8 cellular contexts compared by ENCODE assay signal in the genomic region with DNA sequence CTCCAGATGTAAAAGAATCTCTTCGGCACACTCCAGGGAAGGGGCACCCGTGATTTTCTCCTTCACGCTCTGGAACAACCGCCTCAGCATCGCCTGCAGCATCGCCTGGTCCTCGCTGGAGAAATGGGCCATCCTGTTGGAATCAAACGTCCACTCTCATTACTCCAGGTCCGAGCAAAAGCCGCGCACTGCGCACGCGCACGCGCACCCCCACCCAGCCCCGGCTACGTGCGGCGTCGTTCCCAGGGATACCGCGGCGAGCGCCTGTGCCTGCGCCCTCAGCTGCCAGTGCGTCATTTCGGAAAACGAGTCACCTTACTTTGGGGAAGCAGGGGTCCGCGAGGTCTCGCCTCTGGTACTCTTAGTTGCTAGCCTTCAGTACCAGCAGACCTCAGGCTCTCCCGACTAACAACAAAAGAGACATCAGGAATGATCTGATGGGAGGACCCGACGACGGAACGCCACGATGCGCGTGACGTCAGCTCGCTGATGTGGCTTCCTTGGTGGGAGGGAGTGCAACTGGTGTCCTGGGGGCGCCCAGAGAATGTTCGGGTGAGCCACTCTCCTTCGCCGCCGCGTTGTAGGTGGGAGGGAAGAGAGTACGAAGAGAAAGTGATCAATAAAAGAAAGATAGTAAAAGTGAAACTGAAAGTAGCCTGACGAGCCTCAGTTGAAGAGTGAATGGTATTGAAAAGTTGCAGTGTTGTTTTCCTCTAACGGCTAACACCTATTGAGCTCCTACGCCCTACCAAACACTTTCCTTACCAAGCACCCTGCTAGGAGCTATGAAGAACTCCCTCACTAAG. TPM values are rescaled to one million over a fixed set of nuclear protein-coding genes. Genes with fewer than 3 reads are reported as not detected.
A peak's percentile ranks its signal among the peaks of the same experiment; 100 is the strongest.
DNase-seq lines count a peak whose midpoint lies in the region; ATAC-seq, FAIRE-seq and TF ChIP-seq lines count a peak whose summit lies in the region.

A gene with protein sequence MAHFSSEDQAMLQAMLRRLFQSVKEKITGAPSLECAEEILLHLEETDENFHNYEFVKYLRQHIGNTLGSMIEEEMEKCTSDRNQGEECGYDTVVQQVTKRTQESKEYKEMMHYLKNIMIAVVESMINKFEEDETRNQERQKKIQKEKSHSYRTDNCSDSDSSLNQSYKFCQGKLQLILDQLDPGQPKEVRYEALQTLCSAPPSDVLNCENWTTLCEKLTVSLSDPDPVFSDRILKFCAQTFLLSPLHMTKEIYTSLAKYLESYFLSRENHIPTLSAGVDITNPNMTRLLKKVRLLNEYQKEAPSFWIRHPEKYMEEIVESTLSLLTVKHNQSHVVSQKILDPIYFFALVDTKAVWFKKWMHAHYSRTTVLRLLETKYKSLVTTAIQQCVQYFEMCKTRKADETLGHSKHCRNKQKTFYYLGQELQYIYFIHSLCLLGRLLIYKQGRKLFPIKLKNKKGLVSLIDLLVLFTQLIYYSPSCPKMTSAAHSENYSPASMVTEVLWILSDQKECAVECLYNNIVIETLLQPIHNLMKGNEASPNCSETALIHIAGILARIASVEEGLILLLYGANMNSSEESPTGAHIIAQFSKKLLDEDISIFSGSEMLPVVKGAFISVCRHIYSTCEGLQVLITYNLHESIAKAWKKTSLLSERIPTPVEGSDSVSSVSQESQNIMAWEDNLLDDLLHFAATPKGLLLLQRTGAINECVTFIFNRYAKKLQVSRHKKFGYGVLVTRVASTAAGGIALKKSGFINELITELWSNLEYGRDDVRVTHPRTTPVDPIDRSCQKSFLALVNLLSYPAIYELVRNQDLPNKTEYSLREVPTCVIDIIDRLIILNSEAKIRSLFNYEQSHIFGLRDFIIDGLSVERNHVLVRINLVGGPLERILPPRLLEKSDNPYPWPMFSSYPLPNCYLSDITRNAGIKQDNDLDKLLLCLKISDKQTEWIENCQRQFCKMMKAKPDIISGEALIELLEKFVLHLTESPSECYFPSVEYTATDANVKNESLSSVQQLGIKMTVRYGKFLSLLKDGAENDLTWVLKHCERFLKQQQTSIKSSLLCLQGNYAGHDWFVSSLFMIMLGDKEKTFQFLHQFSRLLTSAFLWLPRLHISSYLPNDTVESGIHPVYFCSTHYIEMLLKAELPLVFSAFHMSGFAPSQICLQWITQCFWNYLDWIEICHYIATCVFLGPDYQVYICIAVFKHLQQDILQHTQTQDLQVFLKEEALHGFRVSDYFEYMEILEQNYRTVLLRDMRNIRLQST (minus strand): TSS at position 182 of the 806 bp plus-strand sequence. CDS start 50 bp downstream, at position 132.

- H3K4me3 ChIP-seq in kidney (ENCODE audit: low read length in 2 of 2), result peak within 1 kb of the TSS; percentile 85 to 98

- H3K4me1 Mint-ChIP-seq in chondrocyte (ENCODE audit: low read depth), result peaks cover 26% of the 10 kb centered on the region

- no peaks in the 10 kb centered on the region for H3K4me1 ChIP-seq in kidney (ENCODE audit: control insufficient read depth in 1 of 2, insufficient read depth in 1 of 2, low read depth in 1 of 2, low read length in 2 of 2)

- H3K27ac Mint-ChIP-seq in chondrocyte (ENCODE audit: unreplicated experiment), result peak within 1 kb of the TSS; percentile 99

- intact Hi-C loops in kidney (cut with DNase I), result no loop called here

- H3K27me3 Mint-ChIP-seq in chondrocyte (ENCODE audit: low read depth), result peaks cover under 1% of the 10 kb centered on the region

- H3K9ac ChIP-seq in kidney (ENCODE audit: low read length in 2 of 2), result peak within 1 kb of the TSS; percentile 49 to 98

- H3K4me3 Mint-ChIP-seq in chondrocyte (ENCODE audit: unreplicated experiment), result peak within 1 kb of the TSS; percentile 97

- peak within 1 kb of the TSS; percentile 99 to 100 for H3K27ac ChIP-seq in kidney (ENCODE audit: low read depth in 2 of 2, low read length in 2 of 2)

- DNase-seq in Ammon's horn (ENCODE audit: low spot score) (peak; percentile 95), NCI-H460 (ENCODE audit: extremely low read depth, low read depth) (peak; percentile 82), chondrocyte (ENCODE audit: low spot score) (peak; percentile 96), kidney (peak; percentile 97)
- peak; percentile 78 for DNase-seq in activated CD4-positive, alpha-beta T cell treated with anti-CD3 and anti-CD28 coated beads for 1 hour
- peak; percentile 65 to 76 for DNase-seq in stimulated activated CD4-positive, alpha-beta T cell treated with anti-CD3 and anti-CD28 coated beads, Interleukin-15, amount 100 ng/mL, for 1 hour (ENCODE audit: low read depth in 1 of 2, low spot score in 1 of 2)

- H3K9me3 ChIP-seq in kidney (ENCODE audit: control insufficient read depth in 1 of 2, low read length in 2 of 2), result no peaks in the 10 kb centered on the region

- TF ChIP-seq CTCF in chondrocyte (IDR thresholded peaks at IDR 0.05), result peak; percentile 28
- peak; percentile 5 for TF ChIP-seq CTCF in kidney (IDR thresholded peaks at IDR 0.05; ENCODE audit: borderline replicate concordance, extremely low read depth, insufficient read depth)

- peaks cover 1% of the 10 kb centered on the region for H3K36me3 Mint-ChIP-seq in chondrocyte (ENCODE audit: low read depth)

- H3K9me3 Mint-ChIP-seq in chondrocyte (ENCODE audit: low read depth), result no peaks in the 10 kb centered on the region

- ATAC-seq in HG03432 (IDR thresholded peaks at IDR 0.05; ENCODE audit: unreplicated experiment), result peak; percentile 95

- no peaks in the 10 kb centered on the region for H3K36me3 ChIP-seq in kidney (ENCODE audit: control insufficient read depth in 1 of 2, insufficient read depth in 2 of 2, low read length in 2 of 2)

- peak; percentile 64 for TF ChIP-seq POLR2A in GM19193 (IDR thresholded peaks at IDR 0.05; ENCODE audit: extremely low read depth, insufficient read depth, insufficient read length)

- FAIRE-seq in kidney (lab: Jason Lieb, UNC), result no peak

RNA-seq across cellular contexts. Expression of the gene that starts here (rescaled TPM):
- 5.1 and 6.2 TPM in 2 replicates for total RNA-seq in NCI-H460 (2014; rRNA removed; shearing (Covaris generic))
- polyA plus RNA-seq in NCI-H460 (2014; cell fraction: nucleus; rRNA removed), result 1.9 and 6.9 TPM in 2 replicates
- total RNA-seq in chondrocyte (8.9 to 12.6 TPM (median 9.4 TPM) in 3 replicates), kidney (12.4 TPM)
- 1.9 TPM for polyA plus RNA-seq in kidney (ENCODE audit: insufficient read depth, low read depth, low replicate concordance)

Comparison
In these comparisons a context has a peak if more than half of its experiments do, and no peak if none do; other contexts are left out.
1. Peak in every context shown above with its lines: DNase-seq, ATAC-seq, H3K4me3 ChIP-seq and H3K27ac ChIP-seq.